ENCODE assay signal across 13 cellular contexts in the genomic region with DNA sequence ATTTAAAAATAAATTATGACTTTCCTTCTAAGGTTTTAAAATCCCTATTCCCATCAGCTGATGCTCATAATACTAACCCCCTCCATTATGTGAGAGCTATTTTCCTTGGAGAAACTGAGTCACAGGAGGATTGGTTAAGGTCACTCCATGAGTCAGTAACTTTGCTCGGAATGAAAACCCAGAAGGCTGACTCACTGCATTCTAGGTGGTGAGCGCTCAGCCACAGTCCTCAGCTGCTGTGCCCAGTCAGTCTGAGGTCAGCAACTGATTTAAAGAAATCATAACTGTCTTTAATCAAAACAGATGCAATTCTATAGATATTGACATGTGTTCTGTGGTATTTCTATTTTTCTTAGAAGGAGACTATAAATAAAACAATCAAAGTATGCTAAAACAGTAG.
DNase-seq lines count a peak whose midpoint lies in the region; ATAC-seq and TF ChIP-seq lines count a peak whose summit lies in the region.
"Had no signal": no experiment of that assay in that cellular context is flagged by ENCODE, and none has a peak within 500 bp of the region (broad histone marks: within the 10 kb centered on the region; RNA-seq: fewer than 3 reads in every experiment).

No MANE protein-coding gene starts in this region.

- peaks cover 2% of the 10 kb centered on the region for H3K36me3 Mint-ChIP-seq in activated naive CD8-positive, alpha-beta T cell treated with anti-CD3 and anti-CD28 coated beads, Interleukin-2, amount 50 U/mL, for 24 hours (ENCODE audit: low read depth)
- no peaks in the 10 kb centered on the region for H3K36me3 Mint-ChIP-seq in activated naive CD8-positive, alpha-beta T cell treated with anti-CD3 and anti-CD28 coated beads for 36 hours

- no peak for DNase-seq in activated naive CD8-positive, alpha-beta T cell treated with anti-CD3 and anti-CD28 coated beads, Interleukin-2, amount 50 U/mL, for 24 hours
- no peak for DNase-seq in activated naive CD8-positive, alpha-beta T cell treated with anti-CD3 and anti-CD28 coated beads for 36 hours
- DNase-seq in SW 1271 (lab: John Stamatoyannopoulos, UW) (peak; percentile 20 to 70), fibroblast of the aortic adventitia (ENCODE audit: low read depth) (peak; percentile 88), stromal cell of bone marrow (ENCODE audit: low read depth) (peak; percentile 99), epidermal melanocyte (ENCODE audit: insufficient read length, low spot score) (no peak), cerebellar cortex (ENCODE audit: low spot score) (no peak)
- DNase-seq: esophagus squamous epithelium, NCI-H2107, Peyer's patch had no signal

- H3K27ac Mint-ChIP-seq in activated naive CD8-positive, alpha-beta T cell treated with anti-CD3 and anti-CD28 coated beads, Interleukin-2, amount 50 U/mL, for 24 hours: no peak overlapping the region
- H3K27ac Mint-ChIP-seq in activated naive CD8-positive, alpha-beta T cell treated with anti-CD3 and anti-CD28 coated beads for 36 hours: no peak overlapping the region
- H3K27ac Mint-ChIP-seq: mesothelial cell of epicardium had no signal

- H3K27me3 Mint-ChIP-seq in activated naive CD8-positive, alpha-beta T cell treated with anti-CD3 and anti-CD28 coated beads, Interleukin-2, amount 50 U/mL, for 24 hours: no peaks in the 10 kb centered on the region
- H3K27me3 Mint-ChIP-seq in activated naive CD8-positive, alpha-beta T cell treated with anti-CD3 and anti-CD28 coated beads for 36 hours: no peaks in the 10 kb centered on the region

- peak; percentile 83 for ATAC-seq in activated naive CD8-positive, alpha-beta T cell treated with anti-CD3 and anti-CD28 coated beads, Interleukin-2, amount 50 U/mL, for 24 hours
- ATAC-seq in HG02623 (IDR thresholded peaks at IDR 0.05; ENCODE audit: unreplicated experiment): no peak

- peaks cover 6% of the 10 kb centered on the region for H3K9me3 Mint-ChIP-seq in activated naive CD8-positive, alpha-beta T cell treated with anti-CD3 and anti-CD28 coated beads, Interleukin-2, amount 50 U/mL, for 24 hours
- H3K9me3 Mint-ChIP-seq in activated naive CD8-positive, alpha-beta T cell treated with anti-CD3 and anti-CD28 coated beads for 36 hours: peaks cover 2% of the 10 kb centered on the region

- no peak overlapping the region for H3K4me3 ChIP-seq in fibroblast of the aortic adventitia (ENCODE audit: low read depth, low read length)
- H3K4me3 ChIP-seq: esophagus squamous epithelium, Peyer's patch, skin epidermis had no signal

- no peaks in the 10 kb centered on the region for H3K4me1 Mint-ChIP-seq in activated naive CD8-positive, alpha-beta T cell treated with anti-CD3 and anti-CD28 coated beads, Interleukin-2, amount 50 U/mL, for 24 hours
- no peaks in the 10 kb centered on the region for H3K4me1 Mint-ChIP-seq in activated naive CD8-positive, alpha-beta T cell treated with anti-CD3 and anti-CD28 coated beads for 36 hours
- H3K4me1 Mint-ChIP-seq: mesothelial cell of epicardium had no signal

- no peak for TF ChIP-seq CTCF in fibroblast of the aortic adventitia (IDR thresholded peaks at IDR 0.05; ENCODE audit: insufficient read depth, low read length)

- H3K4me3 Mint-ChIP-seq in activated naive CD8-positive, alpha-beta T cell treated with anti-CD3 and anti-CD28 coated beads, Interleukin-2, amount 50 U/mL, for 24 hours: no peak overlapping the region
- no peak overlapping the region for H3K4me3 Mint-ChIP-seq in activated naive CD8-positive, alpha-beta T cell treated with anti-CD3 and anti-CD28 coated beads for 36 hours
- H3K4me3 Mint-ChIP-seq: mesothelial cell of epicardium had no signal

Comparison
In these comparisons a context has a peak if more than half of its experiments do, and no peak if none do; other contexts are left out.
1. DNase-seq: peak in SW 1271 (2 of 2), fibroblast of the aortic adventitia (single experiment) and stromal cell of bone marrow (single experiment); none in activated naive CD8-positive, alpha-beta T cell treated with anti-CD3 and anti-CD28 coated beads, Interleukin-2, amount 50 U/mL, for 24 hours (single experiment), activated naive CD8-positive, alpha-beta T cell treated with anti-CD3 and anti-CD28 coated beads for 36 hours (single experiment), epidermal melanocyte (single experiment) and cerebellar cortex (single experiment).